Comparison of ENCODE assay signal across 11 cellular contexts in genomic region chr19:42311612-42312160, GRCh38. TPM values are rescaled to one million over a fixed set of nuclear protein-coding genes. Genes with fewer than 3 reads are reported as not detected.
DNase-seq lines count a peak whose midpoint lies in the region; ATAC-seq and TF ChIP-seq lines count a peak whose summit lies in the region.
"Had no signal": no experiment of that assay in that cellular context is flagged by ENCODE, and none has a peak within 500 bp of the region (broad histone marks: within the 10 kb centered on the region; RNA-seq: fewer than 3 reads in every experiment).

No MANE protein-coding gene starts in this region.

- DNase-seq in NAMALWA (ENCODE audit: low spot score): peak; percentile 40
- DNase-seq in neural crest cell (ENCODE audit: low read depth, low spot score): no peak
- DNase-seq in stimulated activated effector memory CD8-positive, alpha-beta T cell treated with anti-CD3 and anti-CD28 coated beads, Interleukin-12 subunit alpha, Interleukin-12 subunit beta, amount 100 ng/mL, for 72 hours (ENCODE audit: low spot score in 2 of 2): no peak
- DNase-seq in T-cell: no peak
- DNase-seq: amygdala, NCI-H1694 treated with DMSO at 0.1 percent for 48 hours, PC-3 had no signal

- H3K27ac Mint-ChIP-seq in brain (peak overlapping the region in 4 of 5 experiments; percentile 58 to 83 (median 73)), neural crest cell (ENCODE audit: unreplicated experiment) (no peak overlapping the region), T-cell (no peak overlapping the region)
- no peak overlapping the region for H3K27ac Mint-ChIP-seq in stimulated activated effector memory CD8-positive, alpha-beta T cell treated with anti-CD3 and anti-CD28 coated beads, Interleukin-12 subunit alpha, Interleukin-12 subunit beta, amount 100 ng/mL, for 72 hours

- peaks cover 34% of the 10 kb centered on the region for H3K4me1 Mint-ChIP-seq in brain
- H3K4me1 Mint-ChIP-seq in neural crest cell: peaks cover 26% of the 10 kb centered on the region
- H3K4me1 Mint-ChIP-seq in stimulated activated effector memory CD8-positive, alpha-beta T cell treated with anti-CD3 and anti-CD28 coated beads, Interleukin-12 subunit alpha, Interleukin-12 subunit beta, amount 100 ng/mL, for 72 hours: peaks cover 28% of the 10 kb centered on the region
- H3K4me1 Mint-ChIP-seq in T-cell: peaks cover 5 to 15% (median 7%) of the 10 kb centered on the region in 3 donors

- H3K27me3 Mint-ChIP-seq in brain: no peaks in the 10 kb centered on the region
- peaks cover 17% of the 10 kb centered on the region for H3K27me3 Mint-ChIP-seq in neural crest cell (ENCODE audit: low read depth)
- peaks cover 25 to 34% of the 10 kb centered on the region in 2 donors for H3K27me3 Mint-ChIP-seq in T-cell

- ATAC-seq in HG03565 (IDR thresholded peaks at IDR 0.05; ENCODE audit: unreplicated experiment) (no peak), T-cell (replicated peaks in 1 of 4) (no peak)
- no peak for ATAC-seq in stimulated activated effector memory CD8-positive, alpha-beta T cell treated with anti-CD3 and anti-CD28 coated beads, Interleukin-12 subunit alpha, Interleukin-12 subunit beta, amount 100 ng/mL, for 72 hours
- ATAC-seq: PC-3 had no signal

- peak; percentile 25; the same call in 1 of the 3 replicates for TF ChIP-seq CTCF in GM12872 (IDR thresholded peaks at IDR 0.05; ENCODE audit: insufficient read depth, low read depth, low read length)
- TF ChIP-seq CTCF in brain (conservative IDR thresholded peaks at IDR 0.05): peak; percentile 24 to 39
- TF ChIP-seq CTCF in neural crest cell (conservative IDR thresholded peaks at IDR 0.05): no peak

- no peaks in the 10 kb centered on the region for H3K36me3 Mint-ChIP-seq in brain
- H3K36me3 Mint-ChIP-seq in neural crest cell (ENCODE audit: low read depth): no peaks in the 10 kb centered on the region
- no peaks in the 10 kb centered on the region for H3K36me3 Mint-ChIP-seq in stimulated activated effector memory CD8-positive, alpha-beta T cell treated with anti-CD3 and anti-CD28 coated beads, Interleukin-12 subunit alpha, Interleukin-12 subunit beta, amount 100 ng/mL, for 72 hours
- H3K36me3 Mint-ChIP-seq in T-cell: no peaks in the 10 kb centered on the region

- H3K4me3 Mint-ChIP-seq in brain: peak overlapping the region; percentile 68 to 89 (median 87)
- peak overlapping the region; percentile 76 for H3K4me3 Mint-ChIP-seq in neural crest cell
- H3K4me3 Mint-ChIP-seq in stimulated activated effector memory CD8-positive, alpha-beta T cell treated with anti-CD3 and anti-CD28 coated beads, Interleukin-12 subunit alpha, Interleukin-12 subunit beta, amount 100 ng/mL, for 72 hours: no peak overlapping the region
- H3K4me3 Mint-ChIP-seq in T-cell: peak overlapping the region in 1 of 3 donors; percentile 73

- CTCF ChIA-PET in T-cell (lab: Charles Lee): interaction anchor here in 1 of 2 donors (0.9 kb wide), 1 partner anchor 83 kb away, joined by 4 read pairs; no protein-coding TSS in a partner anchor

- H3K9me3 Mint-ChIP-seq in brain: no peaks in the 10 kb centered on the region
- peaks cover 3% of the 10 kb centered on the region for H3K9me3 Mint-ChIP-seq in neural crest cell
- no peaks in the 10 kb centered on the region for H3K9me3 Mint-ChIP-seq in stimulated activated effector memory CD8-positive, alpha-beta T cell treated with anti-CD3 and anti-CD28 coated beads, Interleukin-12 subunit alpha, Interleukin-12 subunit beta, amount 100 ng/mL, for 72 hours
- no peaks in the 10 kb centered on the region for H3K9me3 Mint-ChIP-seq in T-cell

- POLR2A ChIA-PET in T-cell (lab: Charles Lee): no interaction called here

RNA-seq across cellular contexts. Expression of gene TMEM145, which starts 1.4 kb away (rescaled TPM):
- 17.6 TPM for polyA plus RNA-seq in brain (ENCODE audit: insufficient read depth, low read depth, low replicate concordance)
- total RNA-seq in neural crest cell (18.4 and 19.4 TPM in 2 replicates), T-cell (not detected)
- total RNA-seq: pulmonary artery endothelial cell had no signal

RNA-seq across cellular contexts. Expression of gene PAFAH1B3, which starts 9.3 kb away (rescaled TPM):
- polyA plus RNA-seq in brain (ENCODE audit: insufficient read depth, low read depth, low replicate concordance): 216 TPM
- 166 and 173 TPM in 2 replicates for total RNA-seq in neural crest cell
- 10 to 100 TPM; 15.2 to 22.2 (median 19.1) TPM for total RNA-seq in T-cell
- total RNA-seq: PC-3 had no signal

RNA-seq across cellular contexts. Expression of gene PRR19, which starts 9.8 kb away (rescaled TPM):
- polyA plus RNA-seq in brain (ENCODE audit: insufficient read depth, low read depth, low replicate concordance): 5.9 TPM
- total RNA-seq in neural crest cell (2.2 and 2.8 TPM in 2 replicates), T-cell (under 1 TPM in 4 of 5 donors, not detected in 1; 0.18 to 0.35 (median 0.27) TPM)
- total RNA-seq: PC-3 had no signal

RNA-seq across cellular contexts. Expression of gene MEGF8, which starts 13.7 kb away (rescaled TPM):
- 36.5 TPM for polyA plus RNA-seq in brain (ENCODE audit: insufficient read depth, low read depth, low replicate concordance)
- total RNA-seq in neural crest cell: 38.0 and 39.2 TPM in 2 replicates
- total RNA-seq in T-cell: 10 to 100 TPM in 2 of 5 donors, 1 to 10 TPM in 3; 5.2 to 11.4 (median 9.6) TPM

RNA-seq across cellular contexts. Expression of gene CIC, which starts 42.6 kb away (rescaled TPM):
- 77.9 TPM for polyA plus RNA-seq in brain (ENCODE audit: insufficient read depth, low read depth, low replicate concordance)
- total RNA-seq in neural crest cell: 91.6 and 93.4 TPM in 2 replicates
- 100 to 1,000 TPM in 4 of 5 donors, 10 to 100 TPM in 1; 93.9 to 110 (median 104) TPM for total RNA-seq in T-cell

Comparison
In these comparisons a context has a peak if more than half of its experiments do, and no peak if none do; other contexts are left out.
1. H3K27ac Mint-ChIP-seq: peak in brain (4 of 5); none in neural crest cell (single experiment), stimulated activated effector memory CD8-positive, alpha-beta T cell treated with anti-CD3 and anti-CD28 coated beads, Interleukin-12 subunit alpha, Interleukin-12 subunit beta, amount 100 ng/mL, for 72 hours (single experiment) and T-cell (0 of 2).
2. RNA of gene TMEM145, which starts 1.4 kb away (total RNA-seq): 18.4 to 19.4 TPM in neural crest cell; not detected in T-cell; every median in the first group is over 10 times any median in the second.